ENCODE assay signal across 1 cellular context in genomic region chr22:50308986-50309600, GRCh38.
TF ChIP-seq lines count a peak whose summit lies in the region.

No MANE protein-coding gene starts in this region.

TF ChIP-seq in K562, 482 proteins besides CTCF, POLR2A, EP300 and RAD21:
- TF ChIP-seq MXI1 (IDR thresholded peaks at IDR 0.05; ENCODE audit: low read depth, low read length) (no peak), ZNF232 (CRISPR knock-in tag; IDR thresholded peaks at IDR 0.05) (no peak), ZBTB1 (CRISPR knock-in tag; IDR thresholded peaks at IDR 0.05; ENCODE audit: borderline replicate concordance, low read depth) (no peak), RBFOX2 (IDR thresholded peaks at IDR 0.05; ENCODE audit: low read depth, low read length) (0 out of 2 replicates have a peak, but pooled peaks have one; percentile 7), SUPT5H (IDR thresholded peaks at IDR 0.05) (0 out of 2 replicates have a peak, but pooled peaks have one; percentile 1)
TF ChIP-seq in K562: peak in this region for 2.
